In the genomic region with DNA sequence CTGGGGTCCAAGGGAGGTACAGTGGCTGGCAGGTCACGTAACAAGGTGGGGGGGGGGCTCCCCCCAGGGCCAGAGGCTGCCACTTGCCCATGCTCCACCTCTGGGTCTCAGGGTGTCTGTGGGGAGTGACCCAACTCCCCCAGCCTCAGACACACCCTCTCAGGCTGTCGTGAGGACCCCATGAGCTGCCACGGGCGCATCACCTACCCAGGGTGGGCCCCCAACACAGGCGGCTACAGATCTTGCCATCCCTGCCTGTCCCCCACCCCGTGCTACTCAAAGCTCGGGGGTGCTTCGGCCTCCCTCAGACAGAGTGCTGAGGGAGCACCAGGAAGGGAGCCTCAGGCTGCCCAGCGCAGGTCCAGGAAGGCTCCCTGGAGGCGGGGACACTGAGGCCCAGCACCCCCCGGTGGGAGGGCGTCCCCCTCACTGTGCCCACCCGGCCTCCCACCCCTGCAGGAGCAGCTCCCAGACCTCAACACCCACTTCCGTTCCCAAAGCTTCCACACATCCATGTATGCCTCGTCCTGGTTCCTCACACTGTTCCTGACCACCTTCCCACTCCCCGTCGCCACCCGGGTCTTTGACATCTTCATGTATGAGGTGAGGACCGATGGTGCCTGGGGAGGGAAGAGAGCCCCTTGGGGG, we compare ENCODE assay signal across 1 cellular context.
TF ChIP-seq lines count a peak whose summit lies in the region.

No MANE protein-coding gene starts in this region.

TF ChIP-seq in neural cell, 6 proteins besides CTCF, POLR2A, EP300 and RAD21 (continued from another document):
- TF ChIP-seq MXI1 (conservative IDR thresholded peaks at IDR 0.05; ENCODE audit: poor library complexity, severe bottlenecking), result no peak
